In the genomic region with DNA sequence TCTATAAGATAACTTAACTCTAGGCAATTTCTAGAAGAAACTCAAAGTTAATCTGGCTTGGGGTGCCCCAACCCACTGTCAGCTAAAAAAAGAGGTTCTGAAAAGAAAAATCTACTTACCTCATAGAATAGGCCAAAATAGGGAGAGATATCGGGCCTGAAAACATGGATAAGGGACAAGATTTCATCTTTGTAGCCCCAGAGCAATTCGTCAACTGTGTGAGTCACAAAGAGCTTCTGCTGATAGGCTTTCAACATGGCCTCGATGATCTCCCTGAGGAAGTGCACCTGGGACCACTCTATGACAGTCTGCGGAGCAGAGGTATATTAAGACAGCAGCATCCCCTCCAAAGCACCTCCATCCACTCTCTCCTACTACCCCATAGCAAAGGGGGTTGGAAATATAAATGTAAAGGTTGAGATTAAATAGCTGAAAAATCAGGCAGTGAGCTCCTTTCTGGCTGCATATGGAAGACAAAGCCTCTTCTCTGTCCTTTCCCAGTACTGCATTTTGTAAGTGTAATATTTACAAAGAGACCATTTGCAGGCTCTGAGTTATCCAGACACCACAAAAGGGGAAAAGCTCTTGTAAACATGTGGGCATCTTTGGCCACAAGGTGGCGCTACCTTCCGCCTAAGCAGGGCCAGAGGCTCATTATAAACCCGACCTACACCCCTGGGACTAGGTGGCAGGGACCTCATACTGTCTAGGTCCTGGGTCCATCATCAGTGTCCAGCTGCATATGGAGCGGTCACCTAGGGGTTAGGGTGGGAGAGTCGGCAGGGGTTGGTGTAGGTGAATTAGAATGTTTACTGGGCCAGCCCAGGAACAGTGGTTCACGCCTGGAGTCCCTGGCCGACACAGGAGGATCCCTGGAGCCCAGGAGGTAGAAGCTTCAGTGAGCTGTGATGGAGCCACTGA, we compare ENCODE assay signal across 8 cellular contexts. TPM values are rescaled to one million over a fixed set of nuclear protein-coding genes. Genes with fewer than 3 reads are reported as not detected.
DNase-seq lines count a peak whose midpoint lies in the region; ATAC-seq and TF ChIP-seq lines count a peak whose summit lies in the region.

No MANE protein-coding gene starts in this region.

- no peaks in the 10 kb centered on the region for H3K79me2 ChIP-seq in OCI-LY7 (ENCODE audit: insufficient read depth, low read depth, low read length)

- CTCF ChIA-PET in OCI-LY7 (lab: Charles Lee; ENCODE audit: unreplicated experiment) = interaction anchor here (0.8 kb wide), 1 partner anchor 325 kb away, joined by 3 read pairs; no protein-coding TSS in a partner anchor

- H3K9me3 ChIP-seq in OCI-LY7 (ENCODE audit: low read length) = no peaks in the 10 kb centered on the region
- no peaks in the 10 kb centered on the region for H3K9me3 ChIP-seq in esophagus squamous epithelium

- ATAC-seq in GM21515 (IDR thresholded peaks at IDR 0.05; ENCODE audit: unreplicated experiment) = peak; percentile 87
- peak; percentile 89 to 95 for ATAC-seq in naive thymus-derived CD8-positive, alpha-beta T cell
- peak; percentile 85 for ATAC-seq in stimulated activated memory B cell treated with anti-CD40 and anti-IgM and Interleukin-4, amounts not matched to agents 10 μg/mL and 1 μg/mL and 100 μg/mL, for 72 hours

- H3K27ac Mint-ChIP-seq in naive thymus-derived CD8-positive, alpha-beta T cell = peak overlapping the region in 3 of 10 donors; percentile 27 to 33 (median 29)
- no peak overlapping the region for H3K27ac Mint-ChIP-seq in stimulated activated memory B cell treated with anti-CD40 and anti-IgM and Interleukin-4, amounts not matched to agents 10 μg/mL and 1 μg/mL and 100 μg/mL, for 72 hours

- no peaks in the 10 kb centered on the region for H3K27me3 ChIP-seq in esophagus squamous epithelium

- no peak overlapping the region for H3K4me3 Mint-ChIP-seq in naive thymus-derived CD8-positive, alpha-beta T cell
- no peak overlapping the region for H3K4me3 Mint-ChIP-seq in stimulated activated memory B cell treated with anti-CD40 and anti-IgM and Interleukin-4, amounts not matched to agents 10 μg/mL and 1 μg/mL and 100 μg/mL, for 72 hours

- no peaks in the 10 kb centered on the region for H3K9me3 Mint-ChIP-seq in naive thymus-derived CD8-positive, alpha-beta T cell
- no peaks in the 10 kb centered on the region for H3K9me3 Mint-ChIP-seq in stimulated activated memory B cell treated with anti-CD40 and anti-IgM and Interleukin-4, amounts not matched to agents 10 μg/mL and 1 μg/mL and 100 μg/mL, for 72 hours

- no peak for TF ChIP-seq POLR2A in esophagus squamous epithelium (IDR thresholded peaks at IDR 0.05)

- TF ChIP-seq CTCF in OCI-LY7 (conservative IDR thresholded peaks at IDR 0.05; ENCODE audit: low read length) (peak; percentile 94), esophagus squamous epithelium (IDR thresholded peaks at IDR 0.05) (peak; percentile 81 to 94 (median 88))

- H3K4me3 ChIP-seq in OCI-LY7 (ENCODE audit: low read depth, low read length, poor library complexity, severe bottlenecking) = no peak overlapping the region
- no peak overlapping the region for H3K4me3 ChIP-seq in esophagus squamous epithelium

- no peak overlapping the region for H2AFZ ChIP-seq in OCI-LY7 (ENCODE audit: low read length)

- H3K36me3 ChIP-seq in OCI-LY7 (ENCODE audit: insufficient read depth, low read length) = no peaks in the 10 kb centered on the region
- H3K36me3 ChIP-seq in esophagus squamous epithelium = peaks cover 0 to 63% (median 13%) of the 10 kb centered on the region in 3 donors

- no peaks in the 10 kb centered on the region for H3K9me2 ChIP-seq in OCI-LY7 (ENCODE audit: insufficient read depth, low read length)

- H4K20me1 ChIP-seq in OCI-LY7 (ENCODE audit: insufficient read depth, low read length) = no peaks in the 10 kb centered on the region

- H3K27me3 Mint-ChIP-seq in naive thymus-derived CD8-positive, alpha-beta T cell = no peaks in the 10 kb centered on the region
- no peaks in the 10 kb centered on the region for H3K27me3 Mint-ChIP-seq in stimulated activated memory B cell treated with anti-CD40 and anti-IgM and Interleukin-4, amounts not matched to agents 10 μg/mL and 1 μg/mL and 100 μg/mL, for 72 hours

- BruUV-seq in OCI-LY7 (replicated peaks; lab: Mats Ljungman, UMichigan) = no TSS peak

- intact Hi-C loops in OCI-LY7 (cut with micrococcal nuclease; ENCODE audit: unreplicated experiment) (loop anchor here (1.0 to 10.0 kb wide), 3 partner anchors 198 to 565 kb away; no protein-coding TSS in a partner anchor), esophagus squamous epithelium (cut with DNase I) (loop anchor here (10.0 kb wide), 2 partner anchors 125 to 325 kb away; a partner anchor contains a TSS)

- peak; percentile 92 for TF ChIP-seq RAD21 in Ishikawa (IDR thresholded peaks at IDR 0.05; ENCODE audit: low read depth)

- H3K36me3 Mint-ChIP-seq in naive thymus-derived CD8-positive, alpha-beta T cell = peaks cover 2 to 53% (median 10%) of the 10 kb centered on the region in 3 donors
- peaks cover 25% of the 10 kb centered on the region for H3K36me3 Mint-ChIP-seq in stimulated activated memory B cell treated with anti-CD40 and anti-IgM and Interleukin-4, amounts not matched to agents 10 μg/mL and 1 μg/mL and 100 μg/mL, for 72 hours

- no peak for TF ChIP-seq EP300 in Ishikawa (IDR thresholded peaks at IDR 0.05; ENCODE audit: borderline replicate concordance)

- H3K4me1 ChIP-seq in OCI-LY7 (ENCODE audit: insufficient read depth, low read length, poor library complexity, severe bottlenecking) (no peaks in the 10 kb centered on the region), esophagus squamous epithelium (peaks cover 0 to 7% (median 0%) of the 10 kb centered on the region in 3 donors)

- DNase-seq in D341Med (ENCODE audit: low spot score) (peak; percentile 84), OCI-LY7 (ENCODE audit: low spot score) (peak; percentile 80), activated T-cell treated with anti-CD3 and anti-CD28 coated beads for 1 hour (ENCODE audit: low read depth) (peak; percentile 83), esophagus squamous epithelium (lab: John Stamatoyannopoulos, UW) (peak; percentile 20)
- peak; percentile 61 to 89 (median 78) for DNase-seq in naive thymus-derived CD8-positive, alpha-beta T cell

- WGBS in esophagus squamous epithelium, 2 donors = 56 to 67% methylated on average over 8 to 10 of the region's 11 CpGs

- no peak overlapping the region for H3K4me2 ChIP-seq in OCI-LY7 (ENCODE audit: low read length)

- H3K27ac ChIP-seq in OCI-LY7 (ENCODE audit: low read depth, low read length, poor library complexity, severe bottlenecking) = no peak overlapping the region
- H3K27ac ChIP-seq in esophagus squamous epithelium = no peak overlapping the region

- H3K4me1 Mint-ChIP-seq in naive thymus-derived CD8-positive, alpha-beta T cell = peaks cover 0 to 6% (median 2%) of the 10 kb centered on the region in 4 donors
- H3K4me1 Mint-ChIP-seq in stimulated activated memory B cell treated with anti-CD40 and anti-IgM and Interleukin-4, amounts not matched to agents 10 μg/mL and 1 μg/mL and 100 μg/mL, for 72 hours = peaks cover 10% of the 10 kb centered on the region

- POLR2A ChIA-PET in OCI-LY7 (lab: Charles Lee) = interaction anchor here (0.8 to 1.2 kb wide), 2 partner anchors 10 to 20 kb away, joined by 4 to 5 read pairs; no protein-coding TSS in a partner anchor
- POLR2A ChIA-PET in naive thymus-derived CD8-positive, alpha-beta T cell (lab: Charles Lee) = interaction anchor here (0.9 to 1.4 kb wide), 4 partner anchors 21 to 198 kb away, joined by 3 to 5 read pairs (median 3); no protein-coding TSS in a partner anchor

TF ChIP-seq in Ishikawa, 13 proteins besides CTCF, POLR2A, EP300 and RAD21 (continues in another document):
- TF ChIP-seq TCF12 (IDR thresholded peaks at IDR 0.05; ENCODE audit: low read depth) (no peak), ZBTB7A (IDR thresholded peaks at IDR 0.05; ENCODE audit: low read depth) (no peak), TEAD4 (IDR thresholded peaks at IDR 0.05) (no peak), NFIC (IDR thresholded peaks at IDR 0.05) (no peak), TAF1 (IDR thresholded peaks at IDR 0.05; ENCODE audit: low read depth) (no peak), FOXM1 (IDR thresholded peaks at IDR 0.05; ENCODE audit: borderline replicate concordance, low read depth) (no peak), CEBPB (IDR thresholded peaks at IDR 0.05) (no peak), CREB1 (IDR thresholded peaks at IDR 0.05; ENCODE audit: low read depth) (no peak), EGR1 (IDR thresholded peaks at IDR 0.05) (no peak)
- TF ChIP-seq, protein P1, sequence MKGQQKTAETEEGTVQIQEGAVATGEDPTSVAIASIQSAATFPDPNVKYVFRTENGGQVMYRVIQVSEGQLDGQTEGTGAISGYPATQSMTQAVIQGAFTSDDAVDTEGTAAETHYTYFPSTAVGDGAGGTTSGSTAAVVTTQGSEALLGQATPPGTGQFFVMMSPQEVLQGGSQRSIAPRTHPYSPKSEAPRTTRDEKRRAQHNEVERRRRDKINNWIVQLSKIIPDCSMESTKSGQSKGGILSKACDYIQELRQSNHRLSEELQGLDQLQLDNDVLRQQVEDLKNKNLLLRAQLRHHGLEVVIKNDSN (IDR thresholded peaks at IDR 0.05) = no peak

RNA-seq across cellular contexts. Expression of a gene that starts 31.5 kb away (rescaled TPM):
- total RNA-seq in OCI-LY7 (2014; rRNA removed; shearing (Covaris generic)) = 29.2 and 40.2 TPM in 2 replicates
- total RNA-seq in OCI-LY7 (2022) (50.8 and 52.6 TPM in 2 replicates), esophagus squamous epithelium (10 to 100 TPM; 19.5 to 45.4 (median 36.5) TPM)
- total RNA-seq in naive thymus-derived CD8-positive, alpha-beta T cell = 10 to 100 TPM; 50.8 to 59.9 TPM
- 10 to 100 TPM; 36.8 to 40.0 (median 37.8) TPM for polyA plus RNA-seq in naive thymus-derived CD8-positive, alpha-beta T cell

RNA-seq across cellular contexts. Expression of a gene that starts 34.0 kb away (rescaled TPM):
- total RNA-seq in OCI-LY7 (2014; rRNA removed; shearing (Covaris generic)) = not detected in 2 replicates
- total RNA-seq in OCI-LY7 (2022) (0.28 and 1.1 TPM in 2 replicates), esophagus squamous epithelium (10 to 100 TPM; 50.3 to 91.2 (median 72.8) TPM)
- total RNA-seq in naive thymus-derived CD8-positive, alpha-beta T cell = 10 to 100 TPM; 23.2 to 25.8 TPM
- polyA plus RNA-seq in naive thymus-derived CD8-positive, alpha-beta T cell = 10 to 100 TPM; 11.0 to 14.3 (median 14.0) TPM

Comparison
In these comparisons a context has a peak if more than half of its experiments do, and no peak if none do; other contexts are left out.
1. DNase-seq: peak in every context shown above with its lines; median percentile 84 in D341Med; 83 in activated T-cell treated with anti-CD3 and anti-CD28 coated beads for 1 hour; 80 in OCI-LY7; 78 in naive thymus-derived CD8-positive, alpha-beta T cell; 20 in esophagus squamous epithelium.
2. RNA of a gene that starts 34.0 kb away (total RNA-seq): 50.3 to 91.2 TPM in esophagus squamous epithelium and 23.2 to 25.8 TPM in naive thymus-derived CD8-positive, alpha-beta T cell; 0.28 to 1.1 TPM in OCI-LY7; every median in the first group is over 10 times any median in the second.
3. Peak in every context shown above with its lines, with median percentiles within 50 percentile points of each other: ATAC-seq.